Comparison of ENCODE assay signal across 27 cellular contexts in the genomic region with DNA sequence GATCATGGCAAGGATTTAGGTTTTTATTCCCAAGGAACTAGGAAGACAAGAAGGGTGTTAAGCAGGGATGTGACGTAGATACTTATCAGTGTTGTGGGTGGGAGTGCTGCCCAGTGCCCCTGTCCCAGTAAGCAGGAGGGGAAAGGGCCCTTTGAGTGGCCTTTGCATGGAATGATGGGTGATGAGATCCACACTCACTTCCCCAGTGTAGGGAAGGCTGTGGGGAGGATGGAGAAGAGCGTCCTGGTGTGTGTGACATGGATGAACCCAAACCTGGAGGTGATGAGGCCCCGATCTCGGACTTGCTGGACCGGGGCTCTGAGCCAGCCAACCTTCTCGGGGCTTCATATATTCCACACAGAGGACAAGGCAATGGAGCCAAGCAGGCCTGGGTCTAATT.
"Had no signal": no experiment of that assay in that cellular context is flagged by ENCODE, and none has a peak within 500 bp of the region (broad histone marks: within the 10 kb centered on the region; RNA-seq: fewer than 3 reads in every experiment).

No MANE protein-coding gene starts in this region.

- H3K4me1 ChIP-seq: colonic mucosa, esophagus squamous epithelium, foreskin keratinocyte, gastrocnemius medialis, heart left ventricle, heart right ventricle had no signal

- FAIRE-seq: colon, endometrium, endothelial cell of umbilical vein, frontal cortex had no signal

- H3K36me3 ChIP-seq: colonic mucosa, esophagus squamous epithelium, gastrocnemius medialis, gastroesophageal sphincter, heart left ventricle, heart right ventricle had no signal

- H3K27me3 Mint-ChIP-seq: dendritic cell treated with granulocyte-macrophage colony-stimulating factor and Interleukin-4, amounts not matched to agents 40 ng/mL and 50 ng/mL, for 4 days had no signal

- H3K9me3 ChIP-seq: colonic mucosa, esophagus squamous epithelium, gastrocnemius medialis, gastroesophageal sphincter, heart left ventricle, heart right ventricle had no signal

- H3K27ac Mint-ChIP-seq: dendritic cell treated with granulocyte-macrophage colony-stimulating factor and Interleukin-4, amounts not matched to agents 40 ng/mL and 50 ng/mL, for 4 days; effector memory CD8-positive, alpha-beta T cell; endodermal cell had no signal

- H3K4me3 Mint-ChIP-seq: dendritic cell treated with granulocyte-macrophage colony-stimulating factor and Interleukin-4, amounts not matched to agents 40 ng/mL and 50 ng/mL, for 4 days; effector memory CD8-positive, alpha-beta T cell; endodermal cell had no signal

- ATAC-seq: effector memory CD8-positive, alpha-beta T cell; esophagus mucosa; foreskin keratinocyte; gastrocnemius medialis; gastroesophageal sphincter; heart left ventricle; heart right ventricle had no signal

- H3K27me3 ChIP-seq: colonic mucosa, esophagus squamous epithelium, gastrocnemius medialis, heart left ventricle had no signal

- H3K9me3 Mint-ChIP-seq: dendritic cell treated with granulocyte-macrophage colony-stimulating factor and Interleukin-4, amounts not matched to agents 40 ng/mL and 50 ng/mL, for 4 days; effector memory CD8-positive, alpha-beta T cell; endodermal cell had no signal

- DNase-seq: colonic mucosa; cortex of kidney; dermis blood vessel endothelial cell; dorsolateral prefrontal cortex; effector CD4-positive, alpha-beta T cell; effector CD8-positive, alpha-beta T cell; effector memory CD4-positive, alpha-beta T cell; effector memory CD8-positive, alpha-beta T cell; endodermal cell; erythroblast; esophagus squamous epithelium; foreskin fibroblast; foreskin keratinocyte; foreskin melanocyte; gastrocnemius medialis; glutamatergic neuron; heart left ventricle; heart right ventricle had no signal

- H3K27ac ChIP-seq: colonic mucosa, coronary artery, dorsolateral prefrontal cortex, epithelial cell of prostate, esophagus squamous epithelium, foreskin keratinocyte, gastrocnemius medialis, gastroesophageal sphincter, heart left ventricle, heart right ventricle had no signal

- H3K4me3 ChIP-seq: colonic mucosa, coronary artery, dorsolateral prefrontal cortex, esophagus squamous epithelium, gastrocnemius medialis, gastroesophageal sphincter, heart left ventricle, heart right ventricle had no signal
